In genomic region chr22:27800250-27801131, GRCh38 we compare ENCODE assay signal across 8 cellular contexts. TPM values are rescaled to one million over a fixed set of nuclear protein-coding genes. Genes with fewer than 3 reads are reported as not detected.
A peak's percentile ranks its signal among the peaks of the same experiment; 100 is the strongest.
DNase-seq lines count a peak whose midpoint lies in the region; ATAC-seq and TF ChIP-seq lines count a peak whose summit lies in the region.

No MANE protein-coding gene starts in this region.

- intact Hi-C loops in A673 (cut with micrococcal nuclease; ENCODE audit: unreplicated experiment) = loop anchor here (5.0 to 10.0 kb wide), 4 partner anchors 246 to 1126 kb away; no protein-coding TSS in a partner anchor

- DNase-seq in A673 (ENCODE audit: low spot score) (peak; percentile 35), NCI-H82 (lab: John Stamatoyannopoulos, UW) (no peak), RPMI8226 (no peak), NCI-H1105 treated with DMSO at 0.1 percent for 48 hours (lab: John Stamatoyannopoulos, UW) (no peak)
- DNase-seq in effector memory CD8-positive, alpha-beta T cell = no peak

- peaks cover 2 to 8% (median 4%) of the 10 kb centered on the region in 3 donors for H3K4me1 Mint-ChIP-seq in IgD-negative memory B cell
- peaks cover 17% of the 10 kb centered on the region in 2 donors for H3K4me1 Mint-ChIP-seq in effector memory CD8-positive, alpha-beta T cell (ENCODE audit: low read depth in 2 of 2)

- H3K27ac ChIP-seq in A673 (ENCODE audit: low read depth, low read length, poor library complexity, severe bottlenecking) (peak overlapping the region; percentile 95), mucosa of rectum (ENCODE audit: low read depth in 2 of 2, low read length in 2 of 2) (peak overlapping the region in 1 of 2 donors; percentile 34)

- H3K4me3 ChIP-seq in A673 (ENCODE audit: low read depth, low read length, poor library complexity, severe bottlenecking) = peak overlapping the region; percentile 94
- H3K4me3 ChIP-seq in mucosa of rectum (ENCODE audit: low read length in 2 of 2) = peak overlapping the region; percentile 48 to 56

- POLR2A ChIA-PET in A673 (lab: Charles Lee; ENCODE audit: low non-redundant PET) = interaction anchor here (0.6 kb wide), 1 partner anchor 242 kb away, joined by 3 read pairs; no protein-coding TSS in a partner anchor

- H3K27me3 Mint-ChIP-seq in IgD-negative memory B cell = peaks cover 18% of the 10 kb centered on the region
- H3K27me3 Mint-ChIP-seq in effector memory CD8-positive, alpha-beta T cell = peaks cover 13 to 20% of the 10 kb centered on the region in 2 donors

- H3K27ac Mint-ChIP-seq in IgD-negative memory B cell = no peak overlapping the region
- no peak overlapping the region for H3K27ac Mint-ChIP-seq in effector memory CD8-positive, alpha-beta T cell

- no peak for TF ChIP-seq CTCF in A673 (conservative IDR thresholded peaks at IDR 0.05; ENCODE audit: low read depth, low read length)

- CTCF ChIA-PET in A673 (lab: Charles Lee) = no interaction called here

- H3K9me3 Mint-ChIP-seq in IgD-negative memory B cell = no peaks in the 10 kb centered on the region
- no peaks in the 10 kb centered on the region for H3K9me3 Mint-ChIP-seq in effector memory CD8-positive, alpha-beta T cell

- H3K27me3 ChIP-seq in A673 (replicated peaks; ENCODE audit: insufficient read depth, low read depth, low read length, poor library complexity) (no peaks in the 10 kb centered on the region), mucosa of rectum (ENCODE audit: control insufficient read depth in 2 of 2, insufficient read depth in 2 of 2, low read length in 2 of 2) (peaks cover 13 to 24% of the 10 kb centered on the region in 2 donors)

- H3K9me3 ChIP-seq in A673 (ENCODE audit: low read depth, low read length, poor library complexity, severe bottlenecking) (no peaks in the 10 kb centered on the region), mucosa of rectum (ENCODE audit: control insufficient read depth in 2 of 2, low read length in 2 of 2) (no peaks in the 10 kb centered on the region)

- no peaks in the 10 kb centered on the region for H3K36me3 Mint-ChIP-seq in IgD-negative memory B cell
- H3K36me3 Mint-ChIP-seq in effector memory CD8-positive, alpha-beta T cell (ENCODE audit: insufficient read depth) = no peaks in the 10 kb centered on the region

- peak overlapping the region in 1 of 2 donors; percentile 38 for H3K9ac ChIP-seq in mucosa of rectum (ENCODE audit: low read depth in 1 of 2, low read length in 2 of 2)

- H3K36me3 ChIP-seq in A673 (ENCODE audit: insufficient read depth, low read length, poor library complexity, severe bottlenecking) = peaks cover 4% of the 10 kb centered on the region
- no peaks in the 10 kb centered on the region for H3K36me3 ChIP-seq in mucosa of rectum (ENCODE audit: control insufficient read depth in 2 of 2, insufficient read depth in 2 of 2, low read length in 2 of 2)

- H3K4me1 ChIP-seq in A673 (ENCODE audit: insufficient read depth, low read length, poor library complexity, severe bottlenecking) = peaks cover 16% of the 10 kb centered on the region
- H3K4me1 ChIP-seq in mucosa of rectum (ENCODE audit: control insufficient read depth in 2 of 2, insufficient read depth in 2 of 2, low read length in 2 of 2) = peaks cover 0 to 7% of the 10 kb centered on the region in 2 donors

- BruUV-seq in A673 (replicated peaks; lab: Mats Ljungman, UMichigan) = TSS peak; percentile 27

- ATAC-seq in effector memory CD8-positive, alpha-beta T cell (replicated peaks) = no peak
- no peak for ATAC-seq in GM18519 (IDR thresholded peaks at IDR 0.05; ENCODE audit: low FRiP score, unreplicated experiment)

- peak overlapping the region in 3 of 4 donors; percentile 30 to 81 (median 39) for H3K4me3 Mint-ChIP-seq in IgD-negative memory B cell
- peak overlapping the region; percentile 85 to 86 for H3K4me3 Mint-ChIP-seq in effector memory CD8-positive, alpha-beta T cell

RNA-seq across cellular contexts. Expression of gene MN1, which starts 1.1 kb away (rescaled TPM):
- total RNA-seq in A673 (2021) = 8.4 and 10.3 TPM in 2 replicates
- not detected for polyA plus RNA-seq in IgD-negative memory B cell
